Comparison of ENCODE assay signal across 9 cellular contexts in the genomic region with DNA sequence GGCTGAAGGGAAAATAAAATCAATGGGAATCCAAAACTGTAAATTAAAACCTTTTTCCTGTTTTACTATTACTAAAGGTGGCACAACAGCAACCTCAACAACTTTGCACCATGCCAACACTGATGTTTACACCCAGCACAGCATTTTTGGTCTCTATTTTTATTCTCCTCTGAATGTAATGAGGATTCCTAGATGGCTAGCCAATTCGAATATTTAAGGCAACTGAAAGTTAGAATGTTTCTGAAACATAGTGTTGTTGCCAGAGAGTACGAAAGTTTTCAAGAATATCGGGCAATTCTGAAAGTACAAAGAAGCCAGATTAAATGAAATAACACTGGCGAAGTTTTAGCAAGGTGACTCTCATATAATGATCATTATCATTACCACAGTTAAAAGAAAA. TPM values are rescaled to one million over a fixed set of nuclear protein-coding genes. Genes with fewer than 3 reads are reported as not detected.
"Had no signal": no experiment of that assay in that cellular context is flagged by ENCODE, and none has a peak within 500 bp of the region (broad histone marks: within the 10 kb centered on the region; RNA-seq: fewer than 3 reads in every experiment).

No MANE protein-coding gene starts in this region.

- H3K27ac Mint-ChIP-seq: IgD-negative memory B cell had no signal

- DNase-seq: IMR-90, KBM-7, KG1 had no signal

- H3K4me3 ChIP-seq: K562 had no signal

- ATAC-seq: HepG2, K562 had no signal

- H3K27ac ChIP-seq: HL-60 had no signal

- H3K4me3 Mint-ChIP-seq: IgD-negative memory B cell had no signal

- H3K27me3 Mint-ChIP-seq: IgD-negative memory B cell had no signal

- H3K36me3 Mint-ChIP-seq: IgD-negative memory B cell had no signal

RNA-seq across cellular contexts. Expression of a gene that starts 40.7 kb away (rescaled TPM):
- total RNA-seq: HepG2, HT-29, HT1080, K562 had no signal
